In genomic region chr1:67158401-67158800, GRCh38 we compare ENCODE assay signal across 22 cellular contexts. TPM values are rescaled to one million over a fixed set of nuclear protein-coding genes. Genes with fewer than 3 reads are reported as not detected.
A peak's percentile ranks its signal among the peaks of the same experiment; 100 is the strongest.
DNase-seq lines count a peak whose midpoint lies in the region; ATAC-seq, FAIRE-seq and TF ChIP-seq lines count a peak whose summit lies in the region.
"Had no signal": no experiment of that assay in that cellular context is flagged by ENCODE, and none has a peak within 500 bp of the region (broad histone marks: within the 10 kb centered on the region; RNA-seq: fewer than 3 reads in every experiment).

No MANE protein-coding gene starts in this region.

- no peaks in the 10 kb centered on the region for H3K9me3 ChIP-seq in keratinocyte (ENCODE audit: control insufficient read depth, low read depth, low read length)

- CTCF ChIA-PET in activated naive CD4-positive, alpha-beta T cell treated with anti-CD3 and anti-CD28 coated beads, Interleukin-2, amount 10 ng/mL, durations not matched to agents 7 days and 5 days (lab: Charles Lee), result no interaction called here

- no peaks in the 10 kb centered on the region for H3K9me3 Mint-ChIP-seq in activated naive CD4-positive, alpha-beta T cell treated with anti-CD3 and anti-CD28 coated beads, Interleukin-2, amount 50 U/mL, for 24 hours
- peaks cover 6% of the 10 kb centered on the region for H3K9me3 Mint-ChIP-seq in activated naive CD4-positive, alpha-beta T cell treated with anti-CD3 and anti-CD28 coated beads, Interleukin-2, amount 10 ng/mL, durations not matched to agents 7 days and 5 days
- peaks cover 5% of the 10 kb centered on the region for H3K9me3 Mint-ChIP-seq in activated T-helper 2 cell treated with anti-CD3 and anti-CD28 coated beads, Interferon-gamma antibody, Interleukin-2, Interleukin-4, amounts not matched to agents 10 μg/mL and 5 μg/mL and 100 μg/mL, durations not matched to agents 14 hours and 24 hours and 36 hours
- H3K9me3 Mint-ChIP-seq: HFFc6 had no signal

- H3K4me3 ChIP-seq in keratinocyte (ENCODE audit: control insufficient read depth in 2 of 3, extremely low read depth in 1 of 3, insufficient read depth in 2 of 3, low read depth in 1 of 3, low read length in 3 of 3), result no peak overlapping the region

- peaks cover 34% of the 10 kb centered on the region for H3K4me1 Mint-ChIP-seq in activated naive CD4-positive, alpha-beta T cell treated with anti-CD3 and anti-CD28 coated beads, Interleukin-2, amount 50 U/mL, for 24 hours
- peaks cover 11% of the 10 kb centered on the region for H3K4me1 Mint-ChIP-seq in activated naive CD4-positive, alpha-beta T cell treated with anti-CD3 and anti-CD28 coated beads, Interleukin-2, amount 10 ng/mL, durations not matched to agents 7 days and 5 days
- peaks cover 22% of the 10 kb centered on the region for H3K4me1 Mint-ChIP-seq in activated T-helper 2 cell treated with anti-CD3 and anti-CD28 coated beads, Interferon-gamma antibody, Interleukin-2, Interleukin-4, amounts not matched to agents 10 μg/mL and 5 μg/mL and 100 μg/mL, durations not matched to agents 14 hours and 24 hours and 36 hours (ENCODE audit: low read depth)

- H3K4me2 ChIP-seq in keratinocyte (ENCODE audit: control insufficient read depth, extremely low read depth, insufficient read depth, low read depth, low read length), result no peak overlapping the region

- no peak overlapping the region for H3K4me3 Mint-ChIP-seq in activated naive CD4-positive, alpha-beta T cell treated with anti-CD3 and anti-CD28 coated beads, Interleukin-2, amount 50 U/mL, for 24 hours
- no peak overlapping the region for H3K4me3 Mint-ChIP-seq in activated naive CD4-positive, alpha-beta T cell treated with anti-CD3 and anti-CD28 coated beads, Interleukin-2, amount 10 ng/mL, durations not matched to agents 7 days and 5 days
- H3K4me3 Mint-ChIP-seq in activated T-helper 2 cell treated with anti-CD3 and anti-CD28 coated beads, Interferon-gamma antibody, Interleukin-2, Interleukin-4, amounts not matched to agents 10 μg/mL and 5 μg/mL and 100 μg/mL, durations not matched to agents 14 hours and 24 hours and 36 hours (ENCODE audit: low read depth), result no peak overlapping the region
- H3K4me3 Mint-ChIP-seq: CD14-positive monocyte, HFFc6 had no signal

- H3K27ac Mint-ChIP-seq in activated naive CD4-positive, alpha-beta T cell treated with anti-CD3 and anti-CD28 coated beads, Interleukin-2, amount 50 U/mL, for 24 hours, result peak overlapping the region; percentile 91
- no peak overlapping the region for H3K27ac Mint-ChIP-seq in activated naive CD4-positive, alpha-beta T cell treated with anti-CD3 and anti-CD28 coated beads, Interleukin-2, amount 10 ng/mL, durations not matched to agents 7 days and 5 days
- H3K27ac Mint-ChIP-seq in activated T-helper 2 cell treated with anti-CD3 and anti-CD28 coated beads, Interferon-gamma antibody, Interleukin-2, Interleukin-4, amounts not matched to agents 10 μg/mL and 5 μg/mL and 100 μg/mL, durations not matched to agents 14 hours and 24 hours and 36 hours, result peak overlapping the region; percentile 71
- H3K27ac Mint-ChIP-seq: CD14-positive monocyte, HFFc6 had no signal

- no peaks in the 10 kb centered on the region for H3K9me1 ChIP-seq in keratinocyte (ENCODE audit: control insufficient read depth, extremely low read depth, insufficient read depth, low read length)

- intact Hi-C loops in activated T-helper 2 cell treated with anti-CD3 and anti-CD28 coated beads, Interferon-gamma antibody, Interleukin-2, Interleukin-4, amounts not matched to agents 10 μg/mL and 5 μg/mL and 100 μg/mL, durations not matched to agents 14 hours and 24 hours and 36 hours (cut with micrococcal nuclease), result loop anchor here (5.0 kb wide), 1 partner anchor 34 kb away; no protein-coding TSS in a partner anchor

- peaks cover 2% of the 10 kb centered on the region for H3K27me3 Mint-ChIP-seq in activated naive CD4-positive, alpha-beta T cell treated with anti-CD3 and anti-CD28 coated beads, Interleukin-2, amount 50 U/mL, for 24 hours
- H3K27me3 Mint-ChIP-seq in activated naive CD4-positive, alpha-beta T cell treated with anti-CD3 and anti-CD28 coated beads, Interleukin-2, amount 10 ng/mL, durations not matched to agents 7 days and 5 days, result no peaks in the 10 kb centered on the region
- H3K27me3 Mint-ChIP-seq in activated T-helper 2 cell treated with anti-CD3 and anti-CD28 coated beads, Interferon-gamma antibody, Interleukin-2, Interleukin-4, amounts not matched to agents 10 μg/mL and 5 μg/mL and 100 μg/mL, durations not matched to agents 14 hours and 24 hours and 36 hours (ENCODE audit: low read depth), result peaks cover 21% of the 10 kb centered on the region

- no peaks in the 10 kb centered on the region for H3K27me3 ChIP-seq in keratinocyte (ENCODE audit: control insufficient read depth, extremely low read depth, insufficient read depth, low read length)

- DNase-seq in DMS53 (lab: John Stamatoyannopoulos, UW), result peak; percentile 64
- no peak for DNase-seq in DMS53 treated with DMSO at 0.1 percent for 48 hours (lab: John Stamatoyannopoulos, UW; ENCODE audit: unreplicated experiment)
- no peak for DNase-seq in activated naive CD4-positive, alpha-beta T cell treated with anti-CD3 and anti-CD28 coated beads, Interleukin-2, amount 10 ng/mL, durations not matched to agents 7 days and 5 days
- DNase-seq in activated T-helper 2 cell treated with anti-CD3 and anti-CD28 coated beads, Interferon-gamma antibody, Interleukin-2, Interleukin-4, amounts not matched to agents 10 μg/mL and 5 μg/mL and 100 μg/mL, durations not matched to agents 14 hours and 24 hours and 36 hours (ENCODE audit: low spot score), result no peak
- DNase-seq in keratinocyte (ENCODE audit: low read depth, low spot score), result no peak
- DNase-seq: AML-193, HFFc6, KBM-7, NCI-H1105 treated with DMSO at 0.1 percent for 48 hours, NCI-H1694 treated with DMSO at 0.1 percent for 48 hours, NCI-H2227 treated with DMSO at 0.1 percent for 48 hours, NCI-H510A treated with DMSO at 0.1 percent for 48 hours, SIG-M5 had no signal

- no peaks in the 10 kb centered on the region for H3K79me2 ChIP-seq in keratinocyte (ENCODE audit: control insufficient read depth, insufficient read depth, low read length)

- no peak overlapping the region for H2AFZ ChIP-seq in keratinocyte (ENCODE audit: control insufficient read depth, low read length)

- ATAC-seq in GM19395 (IDR thresholded peaks at IDR 0.05; ENCODE audit: unreplicated experiment) (no peak), GM19467 (IDR thresholded peaks at IDR 0.05; ENCODE audit: unreplicated experiment) (no peak)

- H3K36me3 ChIP-seq in keratinocyte (ENCODE audit: control insufficient read depth in 2 of 2, extremely low read depth in 1 of 2, insufficient read depth in 2 of 2, low read length in 2 of 2), result no peaks in the 10 kb centered on the region

- no peak for TF ChIP-seq CTCF in keratinocyte (optimal IDR thresholded peaks at IDR 0.05 in 1 of 3, IDR thresholded peaks at IDR 0.05 in 1 of 3, conservative IDR thresholded peaks at IDR 0.05 in 1 of 3; ENCODE audit: extremely low read depth in 1 of 3, insufficient read depth in 2 of 3, low read length in 3 of 3)

- peaks cover 16% of the 10 kb centered on the region for H3K4me1 ChIP-seq in keratinocyte (ENCODE audit: control insufficient read depth, extremely low read depth, insufficient read depth, low read length)

- no peak overlapping the region for H3K27ac ChIP-seq in keratinocyte (ENCODE audit: control insufficient read depth, insufficient read depth, low read length)
- H3K27ac ChIP-seq: 22Rv1, RWPE1 had no signal

- H3K9ac ChIP-seq in keratinocyte (ENCODE audit: control insufficient read depth, extremely low read depth, insufficient read depth, low read length), result no peak overlapping the region

- H3K36me3 Mint-ChIP-seq in activated naive CD4-positive, alpha-beta T cell treated with anti-CD3 and anti-CD28 coated beads, Interleukin-2, amount 50 U/mL, for 24 hours, result no peaks in the 10 kb centered on the region
- H3K36me3 Mint-ChIP-seq in activated naive CD4-positive, alpha-beta T cell treated with anti-CD3 and anti-CD28 coated beads, Interleukin-2, amount 10 ng/mL, durations not matched to agents 7 days and 5 days, result peaks cover 4% of the 10 kb centered on the region
- H3K36me3 Mint-ChIP-seq in activated T-helper 2 cell treated with anti-CD3 and anti-CD28 coated beads, Interferon-gamma antibody, Interleukin-2, Interleukin-4, amounts not matched to agents 10 μg/mL and 5 μg/mL and 100 μg/mL, durations not matched to agents 14 hours and 24 hours and 36 hours (ENCODE audit: low read depth), result peaks cover 3% of the 10 kb centered on the region
- H3K36me3 Mint-ChIP-seq: CD14-positive monocyte had no signal

- peak; percentile 5 for FAIRE-seq in keratinocyte (lab: Jason Lieb, UNC)
- FAIRE-seq: G401.6, GM19239, H1 had no signal

- H4K20me1 ChIP-seq in keratinocyte (ENCODE audit: control insufficient read depth, extremely low read depth, insufficient read depth, low read length), result no peaks in the 10 kb centered on the region

- dilution Hi-C loops in keratinocyte (cut with MboI; ENCODE audit: extremely low pct_ligation_motif_present, low sequenced_read_pairs), result no loop called here

RNA-seq across cellular contexts. Expression of gene IL23R, which starts 7.9 kb away (rescaled TPM):
- 0.55 and 0.80 TPM in 2 replicates for total RNA-seq in activated T-helper 2 cell treated with anti-CD3 and anti-CD28 coated beads, Interferon-gamma antibody, Interleukin-2, Interleukin-4, amounts not matched to agents 10 μg/mL and 5 μg/mL and 100 μg/mL, durations not matched to agents 14 hours and 24 hours and 36 hours
- polyA plus RNA-seq in keratinocyte, result 0.03 TPM in 1 of 3 replicates, not detected in the others
- not detected for polyA plus RNA-seq in keratinocyte (2011; ENCODE audit: low read depth)
- polyA plus RNA-seq in keratinocyte (2011; cell fraction: cytosol; rRNA removed), result 0.05 TPM in 1 of 2 replicates, not detected in the other
- polyA plus RNA-seq in keratinocyte (2011; cell fraction: nucleus; rRNA removed), result 0.04 and 0.09 TPM in 2 replicates
- not detected in 2 replicates for polyA plus RNA-seq in keratinocyte (2012; ENCODE audit: low replicate concordance)
- polyA minus RNA-seq in keratinocyte, result 0.10 TPM in 1 of 3 replicates, not detected in the others
- polyA minus RNA-seq in keratinocyte (2011; cell fraction: cytosol; rRNA and poly(A)+ RNA removed), result not detected
- polyA minus RNA-seq in keratinocyte (2011; cell fraction: nucleus; rRNA and poly(A)+ RNA removed), result not detected in 2 replicates
- total RNA-seq: H1, HFFc6 had no signal
- polyA plus RNA-seq: CD14-positive monocyte, H1 had no signal

RNA-seq across cellular contexts. Expression of gene C1orf141, which starts 23.6 kb away (rescaled TPM):
- not detected in 2 replicates for total RNA-seq in activated T-helper 2 cell treated with anti-CD3 and anti-CD28 coated beads, Interferon-gamma antibody, Interleukin-2, Interleukin-4, amounts not matched to agents 10 μg/mL and 5 μg/mL and 100 μg/mL, durations not matched to agents 14 hours and 24 hours and 36 hours
- not detected in 3 replicates for polyA plus RNA-seq in keratinocyte
- polyA plus RNA-seq in keratinocyte (2011; ENCODE audit: low read depth), result not detected
- not detected in 2 replicates for polyA plus RNA-seq in keratinocyte (2011; cell fraction: cytosol; rRNA removed)
- polyA plus RNA-seq in keratinocyte (2011; cell fraction: nucleus; rRNA removed), result not detected in 2 replicates
- polyA plus RNA-seq in keratinocyte (2012; ENCODE audit: low replicate concordance), result not detected in 2 replicates
- polyA minus RNA-seq in keratinocyte, result not detected in 3 replicates
- polyA minus RNA-seq in keratinocyte (2011; cell fraction: cytosol; rRNA and poly(A)+ RNA removed), result not detected
- polyA minus RNA-seq in keratinocyte (2011; cell fraction: nucleus; rRNA and poly(A)+ RNA removed), result not detected in 2 replicates
- total RNA-seq: H1, HFFc6 had no signal
- polyA plus RNA-seq: CD14-positive monocyte, H1 had no signal
